In genomic region chr1:202452508-202452907, GRCh38 we compare ENCODE assay signal across 18 cellular contexts.
DNase-seq lines count a peak whose midpoint lies in the region; ATAC-seq and TF ChIP-seq lines count a peak whose summit lies in the region.
"Had no signal": no experiment of that assay in that cellular context is flagged by ENCODE, and none has a peak within 500 bp of the region (broad histone marks: within the 10 kb centered on the region; RNA-seq: fewer than 3 reads in every experiment).

No MANE protein-coding gene starts in this region.

- peaks cover 0 to 9% (median 0%) of the 10 kb centered on the region in 12 donors for H3K4me1 ChIP-seq in heart left ventricle
- H3K4me1 ChIP-seq: Caco-2, HAP-1 had no signal

- H3K27me3 ChIP-seq in heart left ventricle, result no peaks in the 10 kb centered on the region
- H3K27me3 ChIP-seq: BLaER1 had no signal

- peaks cover 2% of the 10 kb centered on the region for H3K9me3 Mint-ChIP-seq in glutamatergic neuron (ENCODE audit: unreplicated experiment)
- H3K9me3 Mint-ChIP-seq: CD4-positive, CD25-positive, alpha-beta regulatory T cell; CD8-positive, alpha-beta T cell; HFFc6 had no signal

- H3K27ac Mint-ChIP-seq in glutamatergic neuron (ENCODE audit: unreplicated experiment), result peak overlapping the region; percentile 64
- H3K27ac Mint-ChIP-seq: B cell; CD4-positive, CD25-positive, alpha-beta regulatory T cell; CD8-positive, alpha-beta T cell; HFFc6 had no signal

- TF ChIP-seq POLR2A in heart left ventricle (IDR thresholded peaks at IDR 0.05), result no peak

- peaks cover 5% of the 10 kb centered on the region for H3K4me1 Mint-ChIP-seq in glutamatergic neuron (ENCODE audit: low read depth, unreplicated experiment)

- DNase-seq in heart left ventricle (no peak), left cardiac atrium (no peak), left ventricle myocardium superior (no peak), Right ventricle myocardium inferior (ENCODE audit: missing footprints) (no peak), glutamatergic neuron (no peak), occipital lobe (lab: John Stamatoyannopoulos, UW) (no peak)
- DNase-seq: Caco-2; CD4-positive, CD25-positive, alpha-beta regulatory T cell; CD8-positive, alpha-beta T cell; DMS153; DND-41; GOT3; HFFc6 had no signal

- peak overlapping the region in 5 of 12 donors; percentile 14 to 45 (median 31) for H3K4me3 ChIP-seq in heart left ventricle
- H3K4me3 ChIP-seq: BLaER1, HAP-1 had no signal

- no peak for TF ChIP-seq CTCF in heart left ventricle (IDR thresholded peaks at IDR 0.05)
- no peak for TF ChIP-seq CTCF in glutamatergic neuron (IDR thresholded peaks at IDR 0.05; ENCODE audit: partially characterized antibody, unreplicated experiment)

- WGBS in heart left ventricle, 4 donors, result 61 to 71% (median 65%) methylated on average over 4 of the region's 4 CpGs

- no peak overlapping the region for H3K4me3 Mint-ChIP-seq in glutamatergic neuron (ENCODE audit: unreplicated experiment)
- H3K4me3 Mint-ChIP-seq: B cell; CD4-positive, CD25-positive, alpha-beta regulatory T cell; CD8-positive, alpha-beta T cell; HFFc6 had no signal

- intact Hi-C loops in heart left ventricle (cut with DNase I) (no loop called here), left cardiac atrium (cut with DNase I) (no loop called here), left ventricle myocardium superior (cut with micrococcal nuclease) (no loop called here), Right ventricle myocardium inferior (cut with DNase I) (no loop called here)

- ATAC-seq in heart left ventricle (no peak), left cardiac atrium (no peak), left ventricle myocardium superior (peak; percentile 10), Right ventricle myocardium inferior (no peak)
- ATAC-seq: CD8-positive, alpha-beta T cell had no signal

- no peaks in the 10 kb centered on the region for H3K36me3 Mint-ChIP-seq in glutamatergic neuron (ENCODE audit: unreplicated experiment)

- H3K36me3 ChIP-seq in heart left ventricle, result peaks cover 0 to 55% (median 37%) of the 10 kb centered on the region in 9 donors
- H3K36me3 ChIP-seq: HAP-1 had no signal

- no peaks in the 10 kb centered on the region for H3K9me3 ChIP-seq in heart left ventricle
- H3K9me3 ChIP-seq: Caco-2, HAP-1 had no signal

- H3K27ac ChIP-seq in heart left ventricle, result peak overlapping the region in 7 of 12 donors; percentile 23 to 66 (median 56)
- H3K27ac ChIP-seq: 22Rv1, BLaER1, C4-2B had no signal

- H3K27me3 Mint-ChIP-seq in glutamatergic neuron (ENCODE audit: unreplicated experiment), result peaks cover 1% of the 10 kb centered on the region
- H3K27me3 Mint-ChIP-seq: B cell; CD4-positive, CD25-positive, alpha-beta regulatory T cell had no signal
